ENCODE assay signal across 8 cellular contexts in genomic region chr5:179763215-179763945, GRCh38. TPM values are rescaled to one million over a fixed set of nuclear protein-coding genes. Genes with fewer than 3 reads are reported as not detected.
DNase-seq lines count a peak whose midpoint lies in the region; ATAC-seq and TF ChIP-seq lines count a peak whose summit lies in the region.

No MANE protein-coding gene starts in this region.

- no peak overlapping the region for H3K27ac ChIP-seq in endodermal cell (ENCODE audit: low read depth, low read length)

- H3K4me1 ChIP-seq in endodermal cell (ENCODE audit: control insufficient read depth, insufficient read depth, low read length), result peaks cover 11% of the 10 kb centered on the region

- H3K9ac ChIP-seq in endodermal cell (ENCODE audit: extremely low read depth, low read length, poor library complexity, severe bottlenecking), result no peak overlapping the region

- H3K9me3 ChIP-seq in endodermal cell (ENCODE audit: control insufficient read depth, low read length), result no peaks in the 10 kb centered on the region

- intact Hi-C loops in activated CD4-positive, alpha-beta T cell treated with anti-CD3 and anti-CD28 coated beads for 36 hours (cut with DNase I, micrococcal nuclease), result loop anchor here (1.0 to 2.0 kb wide), 4 partner anchors 33 to 327 kb away; no protein-coding TSS in a partner anchor

- H3K4me3 Mint-ChIP-seq in activated CD4-positive, alpha-beta T cell treated with anti-CD3 and anti-CD28 coated beads for 36 hours, result no peak overlapping the region
- H3K4me3 Mint-ChIP-seq in endodermal cell, result no peak overlapping the region

- H3K27ac Mint-ChIP-seq in activated CD4-positive, alpha-beta T cell treated with anti-CD3 and anti-CD28 coated beads for 36 hours, result no peak overlapping the region
- peak overlapping the region; percentile 84 for H3K27ac Mint-ChIP-seq in endodermal cell

- ATAC-seq in GM21526 (IDR thresholded peaks at IDR 0.05; ENCODE audit: low FRiP score, unreplicated experiment) (peak; percentile 42), HG02571 (IDR thresholded peaks at IDR 0.05; ENCODE audit: unreplicated experiment) (no peak)
- ATAC-seq in activated CD4-positive, alpha-beta T cell treated with anti-CD3 and anti-CD28 coated beads for 36 hours, result peak; percentile 30

- H3K36me3 Mint-ChIP-seq in activated CD4-positive, alpha-beta T cell treated with anti-CD3 and anti-CD28 coated beads for 36 hours (ENCODE audit: low read depth), result peaks cover 31% of the 10 kb centered on the region
- peaks cover 26% of the 10 kb centered on the region for H3K36me3 Mint-ChIP-seq in endodermal cell (ENCODE audit: low read depth)

- H3K4me3 ChIP-seq in endodermal cell (ENCODE audit: low read length), result no peak overlapping the region

- peaks cover 33% of the 10 kb centered on the region for H3K36me3 ChIP-seq in endodermal cell (ENCODE audit: control insufficient read depth, insufficient read depth, low read length)

- H3K4me1 Mint-ChIP-seq in activated CD4-positive, alpha-beta T cell treated with anti-CD3 and anti-CD28 coated beads for 36 hours, result peaks cover 79% of the 10 kb centered on the region
- peaks cover 44% of the 10 kb centered on the region for H3K4me1 Mint-ChIP-seq in endodermal cell

- POLR2A ChIA-PET in activated CD4-positive, alpha-beta T cell treated with anti-CD3 and anti-CD28 coated beads for 36 hours (lab: Charles Lee), result interaction anchor here (0.6 to 0.7 kb wide), 2 partner anchors 150 to 530 kb away, joined by 5 to 9 read pairs; no protein-coding TSS in a partner anchor

- TF ChIP-seq CTCF in endodermal cell (conservative IDR thresholded peaks at IDR 0.05), result peak; percentile 90

- no peaks in the 10 kb centered on the region for H3K27me3 ChIP-seq in endodermal cell (ENCODE audit: control insufficient read depth, insufficient read depth, low read length, poor library complexity, severe bottlenecking)

- H3K9me3 Mint-ChIP-seq in activated CD4-positive, alpha-beta T cell treated with anti-CD3 and anti-CD28 coated beads for 36 hours (ENCODE audit: low read depth), result no peaks in the 10 kb centered on the region
- H3K9me3 Mint-ChIP-seq in endodermal cell, result no peaks in the 10 kb centered on the region

- 32 to 54% methylated on average over 6 to 9 of the region's 10 CpGs for WGBS in endodermal cell (ENCODE audit: insufficient coverage in 1 of 2, insufficient read length in 1 of 2), 2 experiments

- DNase-seq in CMK (ENCODE audit: low read depth) (peak; percentile 54), NCI-H2029 (lab: John Stamatoyannopoulos, UW) (peak; percentile 36), endodermal cell (peak; percentile 82), midbrain (lab: John Stamatoyannopoulos, UW) (peak; percentile 56)
- peak; percentile 70 for DNase-seq in activated CD4-positive, alpha-beta T cell treated with anti-CD3 and anti-CD28 coated beads for 36 hours
- DNase-seq in stimulated activated CD8-positive, alpha-beta memory T cell treated with anti-CD3 and anti-CD28 coated beads, Interleukin-7, amount 100 ng/mL, for 4 hours (ENCODE audit: low read depth in 2 of 2), result peak; percentile 17 to 21

- CTCF ChIA-PET in activated CD4-positive, alpha-beta T cell treated with anti-CD3 and anti-CD28 coated beads for 36 hours (lab: Charles Lee), result interaction anchor here (0.6 to 2.6 kb wide), 31 partner anchors 8 to 527 kb away, joined by 3 to 14 read pairs (median 4); partner anchors contain the start of gene MAML1

- no peaks in the 10 kb centered on the region for H3K27me3 Mint-ChIP-seq in activated CD4-positive, alpha-beta T cell treated with anti-CD3 and anti-CD28 coated beads for 36 hours
- no peaks in the 10 kb centered on the region for H3K27me3 Mint-ChIP-seq in endodermal cell (ENCODE audit: insufficient read depth)

RNA-seq across cellular contexts. Expression of gene LTC4S, which starts 30.4 kb away (rescaled TPM):
- under 1 TPM; 0.39 to 0.42 TPM for total RNA-seq in activated CD4-positive, alpha-beta T cell treated with anti-CD3 and anti-CD28 coated beads for 36 hours
- total RNA-seq in endodermal cell, result 1 to 10 TPM; 5.7 to 6.3 TPM
- polyA plus RNA-seq in endodermal cell (2013, experiment 1 of 2), result 1.4 TPM
- 1.6 TPM for polyA plus RNA-seq in endodermal cell (2013, experiment 2 of 2)

RNA-seq across cellular contexts. Expression of gene MAML1, which starts 30.8 kb away (rescaled TPM):
- 10 to 100 TPM; 25.4 to 32.6 TPM for total RNA-seq in activated CD4-positive, alpha-beta T cell treated with anti-CD3 and anti-CD28 coated beads for 36 hours
- total RNA-seq in endodermal cell, result 10 to 100 TPM; 38.9 to 41.4 TPM
- polyA plus RNA-seq in endodermal cell (2013, experiment 1 of 2), result 43.0 TPM
- 45.7 TPM for polyA plus RNA-seq in endodermal cell (2013, experiment 2 of 2)

RNA-seq across cellular contexts. Expression of gene MGAT4B, which starts 43.3 kb away (rescaled TPM):
- 10 to 100 TPM; 52.4 to 62.8 TPM for total RNA-seq in activated CD4-positive, alpha-beta T cell treated with anti-CD3 and anti-CD28 coated beads for 36 hours
- 100 to 1,000 TPM; 165 to 177 TPM for total RNA-seq in endodermal cell
- 75.1 TPM for polyA plus RNA-seq in endodermal cell (2013, experiment 1 of 2)
- 66.4 TPM for polyA plus RNA-seq in endodermal cell (2013, experiment 2 of 2)

RNA-seq across cellular contexts. Expression of gene SQSTM1, which starts 57.3 kb away (rescaled TPM):
- total RNA-seq in activated CD4-positive, alpha-beta T cell treated with anti-CD3 and anti-CD28 coated beads for 36 hours, result 10 to 100 TPM; 70.6 to 87.6 TPM
- total RNA-seq in endodermal cell, result 100 to 1,000 TPM; 134 to 172 TPM
- 48.3 TPM for polyA plus RNA-seq in endodermal cell (2013, experiment 1 of 2)
- 43.6 TPM for polyA plus RNA-seq in endodermal cell (2013, experiment 2 of 2)

Comparison
In these comparisons a context has a peak if more than half of its experiments do, and no peak if none do; other contexts are left out.
1. DNase-seq: peak in every context shown above with its lines; median percentile 82 in endodermal cell; 70 in activated CD4-positive, alpha-beta T cell treated with anti-CD3 and anti-CD28 coated beads for 36 hours; 56 in midbrain; 54 in CMK; 36 in NCI-H2029; 19 in stimulated activated CD8-positive, alpha-beta memory T cell treated with anti-CD3 and anti-CD28 coated beads, Interleukin-7, amount 100 ng/mL, for 4 hours.
2. RNA of gene LTC4S, which starts 30.4 kb away (total RNA-seq): 5.7 to 6.3 TPM in endodermal cell; 0.39 to 0.42 TPM in activated CD4-positive, alpha-beta T cell treated with anti-CD3 and anti-CD28 coated beads for 36 hours; every median in the first group is over 4 times any median in the second.